Comparison of ENCODE assay signal across 8 cellular contexts in the genomic region with DNA sequence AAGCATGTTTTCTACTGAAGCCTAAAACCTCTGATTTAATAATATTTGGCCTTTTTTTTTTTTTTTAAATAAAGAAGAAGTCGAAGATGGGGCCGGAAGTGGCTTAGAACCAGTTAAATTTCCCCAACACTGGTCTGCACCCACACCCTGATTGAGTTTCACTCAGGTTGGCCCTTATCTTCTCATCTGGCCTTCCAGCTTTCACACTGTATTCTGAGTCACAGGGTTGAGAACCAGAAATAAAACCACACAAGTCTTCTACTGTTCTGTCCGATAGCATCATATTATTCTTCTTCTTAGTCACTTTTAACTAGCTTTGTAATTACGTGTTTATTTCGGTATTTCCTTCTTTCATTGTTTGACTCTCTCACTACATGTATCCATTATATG. TPM values are rescaled to one million over a fixed set of nuclear protein-coding genes. Genes with fewer than 3 reads are reported as not detected.
DNase-seq lines count a peak whose midpoint lies in the region; ATAC-seq and TF ChIP-seq lines count a peak whose summit lies in the region.

No MANE protein-coding gene starts in this region.

- DNase-seq in GM12865 (ENCODE audit: low read depth) (peak; percentile 25), NCI-H460 (ENCODE audit: extremely low read depth, low read depth) (peak; percentile 73), amniotic epithelial cell (ENCODE audit: low read depth) (peak; percentile 74), smooth muscle cell (lab: John Stamatoyannopoulos, UW; ENCODE audit: unreplicated experiment) (no peak), iPS-NIHi7 (ENCODE audit: extremely low spot score) (no peak)

- TF ChIP-seq CTCF in GM12865 (IDR thresholded peaks at IDR 0.05; ENCODE audit: insufficient read depth, low read depth, low read length, missing control alignments) (no peak), smooth muscle cell (IDR thresholded peaks at IDR 0.05; ENCODE audit: borderline replicate concordance, insufficient read depth, poor library complexity, severe bottlenecking) (no peak)

- H3K27me3 ChIP-seq in smooth muscle cell (ENCODE audit: low read depth), result no peaks in the 10 kb centered on the region

- H3K9me3 ChIP-seq in smooth muscle cell (replicated peaks; ENCODE audit: low read depth), result no peaks in the 10 kb centered on the region

- H3K4me1 ChIP-seq in smooth muscle cell (ENCODE audit: low read depth), result no peaks in the 10 kb centered on the region

- peak overlapping the region; percentile 89 for H3K27ac ChIP-seq in smooth muscle cell (ENCODE audit: low read depth)

- ATAC-seq in HG03196 (IDR thresholded peaks at IDR 0.05; ENCODE audit: unreplicated experiment), result no peak
- no peak for ATAC-seq in HG03378 (IDR thresholded peaks at IDR 0.05; ENCODE audit: unreplicated experiment)
- no peak for ATAC-seq in GM19035 (IDR thresholded peaks at IDR 0.05; ENCODE audit: unreplicated experiment)

- H3K4me3 ChIP-seq in GM12865 (ENCODE audit: low read depth, low read length) (no peak overlapping the region), smooth muscle cell (no peak overlapping the region)

- H3K4me2 ChIP-seq in smooth muscle cell, result peak overlapping the region; percentile 5

- H3K79me2 ChIP-seq in smooth muscle cell (ENCODE audit: low read depth), result no peaks in the 10 kb centered on the region

- peaks cover 7% of the 10 kb centered on the region for H3F3A ChIP-seq in smooth muscle cell (ENCODE audit: low read depth)

- H3K36me3 ChIP-seq in smooth muscle cell (ENCODE audit: low read depth), result no peaks in the 10 kb centered on the region

- H4K20me1 ChIP-seq in smooth muscle cell (ENCODE audit: low read depth), result no peaks in the 10 kb centered on the region

- no peak overlapping the region for H2AFZ ChIP-seq in smooth muscle cell (ENCODE audit: low read depth)

- H3K9ac ChIP-seq in smooth muscle cell (ENCODE audit: low read depth), result peak overlapping the region; percentile 55

- WGBS in smooth muscle cell (ENCODE audit: low lambda C conversion rate), result 60% methylated on average over 5 of the region's 5 CpGs

RNA-seq across cellular contexts. Expression of gene ZNF365, which starts 9.9 kb away (rescaled TPM):
- total RNA-seq in NCI-H460 (2014; rRNA removed; shearing (Covaris generic)), result 3.3 and 4.2 TPM in 2 replicates
- polyA plus RNA-seq in NCI-H460 (2014; cell fraction: nucleus; rRNA removed), result 0.21 and 0.27 TPM in 2 replicates
- 3.1 and 3.7 TPM in 2 replicates for total RNA-seq in smooth muscle cell
- 1.9 and 2.0 TPM in 2 replicates for polyA plus RNA-seq in smooth muscle cell

Comparison
In these comparisons a context has a peak if more than half of its experiments do, and no peak if none do; other contexts are left out.
1. DNase-seq: peak in GM12865 (single experiment), NCI-H460 (single experiment) and amniotic epithelial cell (single experiment); none in smooth muscle cell (single experiment) and iPS-NIHi7 (single experiment).